In the genomic region with DNA sequence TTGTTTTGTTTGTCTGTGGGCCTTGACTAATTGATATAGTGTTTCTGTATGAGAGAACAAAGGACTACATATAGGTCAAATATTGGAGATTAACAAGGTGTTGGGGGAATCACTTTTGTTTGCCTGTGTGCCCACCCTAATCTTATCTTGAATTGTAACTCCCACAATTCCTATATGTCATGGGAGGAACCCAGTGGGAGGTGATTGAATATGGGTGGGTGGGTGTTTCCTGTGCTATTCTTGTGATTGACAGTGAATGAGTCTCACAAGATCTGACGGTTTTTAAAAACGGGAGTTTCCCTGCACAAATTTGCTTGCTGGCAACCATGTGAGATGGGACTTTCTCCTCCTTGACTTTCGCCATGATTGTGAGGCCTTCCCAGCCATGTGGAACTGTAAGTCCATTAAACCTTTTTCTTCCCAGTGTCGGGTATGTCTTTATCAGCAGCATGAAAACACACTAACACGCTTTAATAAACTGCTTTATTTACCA, we compare ENCODE assay signal across 24 cellular contexts.
DNase-seq lines count a peak whose midpoint lies in the region; ATAC-seq, FAIRE-seq and TF ChIP-seq lines count a peak whose summit lies in the region.
"Had no signal": no experiment of that assay in that cellular context is flagged by ENCODE, and none has a peak within 500 bp of the region (broad histone marks: within the 10 kb centered on the region; RNA-seq: fewer than 3 reads in every experiment).

No MANE protein-coding gene starts in this region.

- H3K27me3 ChIP-seq in astrocyte (ENCODE audit: insufficient read depth, low read length): peaks cover 2% of the 10 kb centered on the region
- H3K27me3 ChIP-seq: BLaER1, colonic mucosa, Peyer's patch had no signal

- peak; percentile 46 for ATAC-seq in HG03095 (IDR thresholded peaks at IDR 0.05; ENCODE audit: unreplicated experiment)
- ATAC-seq: activated naive CD4-positive, alpha-beta T cell treated with anti-CD3 and anti-CD28 coated beads, Interleukin-2, amount 50 U/mL, for 72 hours; activated T-cell treated with anti-CD3 and anti-CD28 coated beads, Interleukin-2, amount 50 U/mL, for 72 hours; naive thymus-derived CD8-positive, alpha-beta T cell; stimulated activated naive CD8-positive, alpha-beta T cell treated with anti-CD3 and anti-CD28 coated beads, Interleukin-15, Interleukin-2, amounts not matched to agents 100 U/mL and 50 U/mL, for 24 hours had no signal

- peaks cover 21% of the 10 kb centered on the region for H3K4me1 Mint-ChIP-seq in astrocyte (ENCODE audit: low read depth, unreplicated experiment)
- H3K4me1 Mint-ChIP-seq: naive thymus-derived CD8-positive, alpha-beta T cell had no signal

- peaks cover 19% of the 10 kb centered on the region for H3K4me1 ChIP-seq in astrocyte (ENCODE audit: insufficient read depth, low read length)
- H3K4me1 ChIP-seq: BLaER1, colonic mucosa, Peyer's patch had no signal

- FAIRE-seq in astrocyte (lab: Jason Lieb, UNC): peak; percentile 84
- FAIRE-seq: D721Med, HTR-8/SVneo had no signal

- no peaks in the 10 kb centered on the region for H4K20me1 ChIP-seq in astrocyte (ENCODE audit: insufficient read depth, low read length)
- H4K20me1 ChIP-seq: BLaER1 had no signal

- peak overlapping the region; percentile 55 for H3K27ac Mint-ChIP-seq in astrocyte (ENCODE audit: unreplicated experiment)
- H3K27ac Mint-ChIP-seq: activated naive CD4-positive, alpha-beta T cell treated with anti-CD3 and anti-CD28 coated beads, Interleukin-2, amount 50 U/mL, for 72 hours; activated T-cell treated with anti-CD3 and anti-CD28 coated beads, Interleukin-2, amount 50 U/mL, for 72 hours; naive thymus-derived CD8-positive, alpha-beta T cell had no signal

- H3K9me3 Mint-ChIP-seq in astrocyte (ENCODE audit: unreplicated experiment): no peaks in the 10 kb centered on the region

- no peaks in the 10 kb centered on the region for H3K79me2 ChIP-seq in astrocyte (ENCODE audit: insufficient read depth, low read length)

- no peak overlapping the region for H3K4me3 ChIP-seq in astrocyte (ENCODE audit: insufficient read depth, low read depth, low read length)
- H3K4me3 ChIP-seq: BLaER1, colonic mucosa, Peyer's patch had no signal

- no peak for TF ChIP-seq CTCF in astrocyte (IDR thresholded peaks at IDR 0.05; ENCODE audit: insufficient read depth, low read depth, low read length)

- H3K27ac ChIP-seq in astrocyte (ENCODE audit: low read depth, low read length): no peak overlapping the region
- H3K27ac ChIP-seq: 22Rv1, BLaER1, colonic mucosa, Peyer's patch had no signal

- H3K36me3 Mint-ChIP-seq in astrocyte (ENCODE audit: low read depth, unreplicated experiment): no peaks in the 10 kb centered on the region
- H3K36me3 Mint-ChIP-seq: naive thymus-derived CD8-positive, alpha-beta T cell had no signal

- no peaks in the 10 kb centered on the region for H3K36me3 ChIP-seq in astrocyte (ENCODE audit: insufficient read depth, low read length)
- H3K36me3 ChIP-seq: BLaER1, colonic mucosa, Peyer's patch had no signal

- H3K4me3 Mint-ChIP-seq in astrocyte (ENCODE audit: unreplicated experiment): no peak overlapping the region
- H3K4me3 Mint-ChIP-seq: activated T-cell treated with anti-CD3 and anti-CD28 coated beads, Interleukin-2, amount 50 U/mL, for 72 hours; naive thymus-derived CD8-positive, alpha-beta T cell had no signal

- H3K9me3 ChIP-seq in astrocyte (ENCODE audit: insufficient read depth, low read depth, low read length): no peaks in the 10 kb centered on the region
- H3K9me3 ChIP-seq: BLaER1, colonic mucosa, Peyer's patch had no signal

- H2AFZ ChIP-seq in astrocyte (ENCODE audit: low read depth, low read length): no peak overlapping the region

- no peak overlapping the region for H3K9ac ChIP-seq in astrocyte (ENCODE audit: low read length)
- H3K9ac ChIP-seq: BLaER1 had no signal

- H3K27me3 Mint-ChIP-seq in astrocyte (ENCODE audit: low read depth, unreplicated experiment): no peaks in the 10 kb centered on the region

- peak; percentile 73 for DNase-seq in NCI-H2171 treated with DMSO at 0.1 percent for 48 hours (lab: John Stamatoyannopoulos, UW)
- no peak for DNase-seq in NCI-H2171 (lab: John Stamatoyannopoulos, UW)
- DNase-seq in astrocyte (ENCODE audit: low read depth): no peak
- peak; percentile 9 for DNase-seq in renal cortical epithelial cell (ENCODE audit: low read depth)
- DNase-seq in middle frontal gyrus (ENCODE audit: extremely low spot score, low spot score): no peak
- DNase-seq in NCI-H187 treated with DMSO at 0.1 percent for 48 hours (lab: John Stamatoyannopoulos, UW): no peak
- DNase-seq in MV-4-11 (lab: John Stamatoyannopoulos, UW): no peak
- DNase-seq: activated CD4-positive, alpha-beta T cell treated with anti-CD3 and anti-CD28 coated beads for 1 hour; activated CD8-positive, alpha-beta memory T cell treated with anti-CD3 and anti-CD28 coated beads for 24 hours; activated T-cell treated with anti-CD3 and anti-CD28 coated beads, Interleukin-2, amount 50 U/mL, for 72 hours; hippocampal formation; Kasumi-1; naive thymus-derived CD8-positive, alpha-beta T cell; stimulated activated CD4-positive, alpha-beta T cell treated with anti-CD3 and anti-CD28 coated beads, Interleukin-2, amount 100 ng/mL, for 24 hours; stimulated activated naive CD8-positive, alpha-beta T cell treated with anti-CD3 and anti-CD28 coated beads, Interleukin-15, Interleukin-2, amounts not matched to agents 100 U/mL and 50 U/mL, for 24 hours; trophoblast cell had no signal

- H3K4me2 ChIP-seq in astrocyte (ENCODE audit: low read length): no peak overlapping the region
- H3K4me2 ChIP-seq: BLaER1 had no signal

Comparison
In these comparisons a context has a peak if more than half of its experiments do, and no peak if none do; other contexts are left out.
1. DNase-seq: peak in NCI-H2171 treated with DMSO at 0.1 percent for 48 hours (single experiment) and renal cortical epithelial cell (single experiment); none in NCI-H2171 (single experiment), astrocyte (single experiment), middle frontal gyrus (single experiment), NCI-H187 treated with DMSO at 0.1 percent for 48 hours (single experiment) and MV-4-11 (single experiment).